In genomic region chr2:155320236-155320635, GRCh38 we compare ENCODE assay signal across 11 cellular contexts.
"Had no signal": no experiment of that assay in that cellular context is flagged by ENCODE, and none has a peak within 500 bp of the region (broad histone marks: within the 10 kb centered on the region; RNA-seq: fewer than 3 reads in every experiment).

No MANE protein-coding gene starts in this region.

- H3K4me2 ChIP-seq: GM23338 had no signal

- H3K4me1 ChIP-seq: HAP-1 had no signal

- ATAC-seq: GM23338, HCT116 had no signal

- FAIRE-seq: H1, H54 had no signal

- H3K9ac ChIP-seq: GM23248 had no signal

- H2AFZ ChIP-seq: GM23248, GM23338 had no signal

- H3K9me3 ChIP-seq: HAP-1 had no signal

- DNase-seq: GM23248, GOT3, H7, H9, HCEC 1CT, HFFc6 had no signal

- H3K36me3 ChIP-seq: HAP-1 had no signal

- H3K27ac ChIP-seq: GM23248 had no signal

- H3K4me3 ChIP-seq: GM23248, GM23338, HAP-1 had no signal
